In genomic region chr1:193794239-193794638, GRCh38 we compare ENCODE assay signal across 22 cellular contexts.
DNase-seq lines count a peak whose midpoint lies in the region; ATAC-seq and TF ChIP-seq lines count a peak whose summit lies in the region.
"Had no signal": no experiment of that assay in that cellular context is flagged by ENCODE, and none has a peak within 500 bp of the region (broad histone marks: within the 10 kb centered on the region; RNA-seq: fewer than 3 reads in every experiment).

No MANE protein-coding gene starts in this region.

- H3K27ac ChIP-seq in GM23338 (ENCODE audit: low read depth) = no peak overlapping the region
- H3K27ac ChIP-seq: breast epithelium, Peyer's patch, SJSA1, transverse colon had no signal

- H4K20me1 ChIP-seq in GM23338 (replicated peaks; ENCODE audit: insufficient read depth) = no peaks in the 10 kb centered on the region

- no peaks in the 10 kb centered on the region for H3K9me3 Mint-ChIP-seq in GM23338
- no peaks in the 10 kb centered on the region for H3K9me3 Mint-ChIP-seq in Calu3 (ENCODE audit: low read depth, unreplicated experiment)
- H3K9me3 Mint-ChIP-seq: activated naive CD4-positive, alpha-beta T cell treated with anti-CD3 and anti-CD28 coated beads, Interleukin-2, amount 50 U/mL, for 24 hours; H9 had no signal

- DNase-seq in GM23338 (ENCODE audit: low spot score) (peak; percentile 4), NB4 (ENCODE audit: low read depth) (peak; percentile 1), astrocyte of the spinal cord (ENCODE audit: low read depth, low spot score) (peak; percentile 21), NCI-H524 (lab: John Stamatoyannopoulos, UW) (no peak), Calu3 (no peak)
- DNase-seq: activated CD8-positive, alpha-beta memory T cell treated with anti-CD3 and anti-CD28 coated beads for 24 hours; activated T-cell treated with anti-CD3 and anti-CD28 coated beads, Interleukin-2, amount 50 U/mL, for 48 hours; H9; hippocampal formation; islet precursor cell; naive thymus-derived CD4-positive, alpha-beta T cell; NCI-H774; Peyer's patch; posterior cingulate gyrus; stimulated activated naive CD8-positive, alpha-beta T cell treated with anti-CD3 and anti-CD28 coated beads, Interleukin-15, amount 100 ng/mL, for 72 hours; transverse colon had no signal

- H3K4me3 Mint-ChIP-seq in GM23338 = no peak overlapping the region
- no peak overlapping the region for H3K4me3 Mint-ChIP-seq in Calu3 (ENCODE audit: low read depth, unreplicated experiment)
- H3K4me3 Mint-ChIP-seq: activated naive CD4-positive, alpha-beta T cell treated with anti-CD3 and anti-CD28 coated beads, Interleukin-2, amount 50 U/mL, for 24 hours; H9; memory B cell; naive thymus-derived CD4-positive, alpha-beta T cell; stimulated activated naive CD8-positive, alpha-beta T cell treated with anti-CD3 and anti-CD28 coated beads, Interleukin-15, amount 100 ng/mL, for 72 hours had no signal

- H3K9me2 ChIP-seq in GM23338 (ENCODE audit: insufficient read depth) = no peaks in the 10 kb centered on the region

- no peaks in the 10 kb centered on the region for H3K36me3 ChIP-seq in GM23338 (ENCODE audit: insufficient read depth)
- no peaks in the 10 kb centered on the region for H3K36me3 ChIP-seq in neuron (ENCODE audit: insufficient read depth, low read length)
- H3K36me3 ChIP-seq: breast epithelium, Peyer's patch, SJSA1, transverse colon had no signal

- BruUV-seq in Calu3 (replicated peaks; lab: Mats Ljungman, UMichigan) = no TSS peak

- CTCF ChIA-PET in Calu3 (lab: Charles Lee) = no interaction called here

- no peak overlapping the region for H3K4me3 ChIP-seq in GM23338
- no peak overlapping the region for H3K4me3 ChIP-seq in NB4 (ENCODE audit: low read depth, low read length)
- H3K4me3 ChIP-seq in astrocyte of the spinal cord (ENCODE audit: low read depth, low read length) = no peak overlapping the region
- H3K4me3 ChIP-seq in neuron (ENCODE audit: low read length) = no peak overlapping the region
- H3K4me3 ChIP-seq: breast epithelium, Peyer's patch, SJSA1, transverse colon had no signal

- no peak overlapping the region for H2AFZ ChIP-seq in GM23338
- H2AFZ ChIP-seq in neuron (ENCODE audit: low read depth, low read length) = peak overlapping the region; percentile 79

- H3K27me3 Mint-ChIP-seq in GM23338 (ENCODE audit: insufficient read depth, low read depth, poor library complexity) = no peaks in the 10 kb centered on the region
- no peaks in the 10 kb centered on the region for H3K27me3 Mint-ChIP-seq in Calu3 (ENCODE audit: unreplicated experiment)
- H3K27me3 Mint-ChIP-seq: activated naive CD4-positive, alpha-beta T cell treated with anti-CD3 and anti-CD28 coated beads, Interleukin-2, amount 50 U/mL, for 24 hours; naive thymus-derived CD4-positive, alpha-beta T cell; stimulated activated naive CD8-positive, alpha-beta T cell treated with anti-CD3 and anti-CD28 coated beads, Interleukin-15, amount 100 ng/mL, for 72 hours had no signal

- no peaks in the 10 kb centered on the region for H3K79me2 ChIP-seq in GM23338 (replicated peaks; ENCODE audit: insufficient read depth)

- H3K27ac Mint-ChIP-seq in GM23338 = 0 out of 2 replicates have a peak overlapping the region, but pooled peaks have one; percentile 52
- no peak overlapping the region for H3K27ac Mint-ChIP-seq in Calu3 (ENCODE audit: unreplicated experiment)
- H3K27ac Mint-ChIP-seq: activated naive CD4-positive, alpha-beta T cell treated with anti-CD3 and anti-CD28 coated beads, Interleukin-2, amount 50 U/mL, for 24 hours; H9; memory B cell; naive thymus-derived CD4-positive, alpha-beta T cell; stimulated activated naive CD8-positive, alpha-beta T cell treated with anti-CD3 and anti-CD28 coated beads, Interleukin-15, amount 100 ng/mL, for 72 hours had no signal

- H3K36me3 Mint-ChIP-seq in GM23338 (ENCODE audit: low read depth) (no peaks in the 10 kb centered on the region), Calu3 (ENCODE audit: insufficient read depth, unreplicated experiment) (no peaks in the 10 kb centered on the region)
- H3K36me3 Mint-ChIP-seq: activated naive CD4-positive, alpha-beta T cell treated with anti-CD3 and anti-CD28 coated beads, Interleukin-2, amount 50 U/mL, for 24 hours; memory B cell had no signal

- H3K9me3 ChIP-seq in neuron (ENCODE audit: low read length) = peaks cover 2% of the 10 kb centered on the region
- H3K9me3 ChIP-seq: breast epithelium, Peyer's patch, SJSA1, transverse colon had no signal

- intact Hi-C loops in Calu3 (cut with micrococcal nuclease; ENCODE audit: unreplicated experiment) = no loop called here

- ATAC-seq in GM23338 = no peak
- ATAC-seq in GM18907 (IDR thresholded peaks at IDR 0.05; ENCODE audit: unreplicated experiment) = no peak
- ATAC-seq: naive thymus-derived CD4-positive, alpha-beta T cell; stimulated activated naive CD8-positive, alpha-beta T cell treated with anti-CD3 and anti-CD28 coated beads, Interleukin-15, amount 100 ng/mL, for 72 hours had no signal

- H3K4me2 ChIP-seq in GM23338 = no peak overlapping the region

- in situ Hi-C loops in astrocyte of the spinal cord (cut with HindIII; ENCODE audit: low sequenced_read_pairs) = no loop called here

- TF ChIP-seq CTCF in GM23338 (conservative IDR thresholded peaks at IDR 0.05; ENCODE audit: low read depth in 2 of 2) = no peak
- TF ChIP-seq CTCF in NB4 (IDR thresholded peaks at IDR 0.05; ENCODE audit: low read depth, low read length) = no peak
- no peak for TF ChIP-seq CTCF in astrocyte of the spinal cord (IDR thresholded peaks at IDR 0.05; ENCODE audit: low read depth, low read length)
- no peak for TF ChIP-seq CTCF in Calu3 (IDR thresholded peaks at IDR 0.05; ENCODE audit: unreplicated experiment)

- H3F3A ChIP-seq in GM23338 (replicated peaks; ENCODE audit: low read depth) = no peaks in the 10 kb centered on the region

- H3K27me3 ChIP-seq in GM23338 (ENCODE audit: insufficient read depth) = no peaks in the 10 kb centered on the region
- H3K27me3 ChIP-seq in neuron (ENCODE audit: insufficient read depth, low read length) = no peaks in the 10 kb centered on the region
- H3K27me3 ChIP-seq: breast epithelium, Peyer's patch, SJSA1, transverse colon had no signal

- no peak for TF ChIP-seq POLR2A in NB4 (IDR thresholded peaks at IDR 0.05; ENCODE audit: extremely low read depth, insufficient read length)

- H3K4me1 Mint-ChIP-seq in GM23338 = peaks cover 3% of the 10 kb centered on the region; the same call in 2 of the 3 replicates
- H3K4me1 Mint-ChIP-seq in Calu3 (ENCODE audit: low read depth, unreplicated experiment) = no peaks in the 10 kb centered on the region
- H3K4me1 Mint-ChIP-seq: activated naive CD4-positive, alpha-beta T cell treated with anti-CD3 and anti-CD28 coated beads, Interleukin-2, amount 50 U/mL, for 24 hours; memory B cell; stimulated activated naive CD8-positive, alpha-beta T cell treated with anti-CD3 and anti-CD28 coated beads, Interleukin-15, amount 100 ng/mL, for 72 hours had no signal

- no peaks in the 10 kb centered on the region for H3K4me1 ChIP-seq in GM23338 (ENCODE audit: insufficient read depth)
- peaks cover 14% of the 10 kb centered on the region for H3K4me1 ChIP-seq in neuron (ENCODE audit: insufficient read depth, low read length)
- H3K4me1 ChIP-seq: breast epithelium, Peyer's patch, SJSA1 had no signal

TF ChIP-seq in GM23338, 12 proteins besides CTCF, POLR2A, EP300 and RAD21:
- no peak for TF ChIP-seq EZH2 (IDR thresholded peaks at IDR 0.05; ENCODE audit: low read depth, unreplicated experiment)

Comparison
In these comparisons a context has a peak if more than half of its experiments do, and no peak if none do; other contexts are left out.
1. DNase-seq: peak in GM23338 (single experiment), NB4 (single experiment) and astrocyte of the spinal cord (single experiment); none in NCI-H524 (0 of 2) and Calu3 (single experiment).